Comparison of ENCODE assay signal across 1 cellular context in genomic region chr4:170007113-170007512, GRCh38.
TF ChIP-seq lines count a peak whose summit lies in the region.

No MANE protein-coding gene starts in this region.

TF ChIP-seq in K562, 482 proteins besides CTCF, POLR2A, EP300 and RAD21 (continued from another document and continues in another):
- TF ChIP-seq UBTF (IDR thresholded peaks at IDR 0.05; ENCODE audit: borderline replicate concordance in 1 of 2, low read depth in 2 of 2, low read length in 2 of 2): no peak
- TF ChIP-seq CBX1 (IDR thresholded peaks at IDR 0.05; ENCODE audit: low read depth): no peak
- no peak for TF ChIP-seq ZKSCAN3 (CRISPR knock-in tag; IDR thresholded peaks at IDR 0.05)
- peak; percentile 96 for TF ChIP-seq SMARCE1 (IDR thresholded peaks at IDR 0.05)
- TF ChIP-seq EHMT2 (IDR thresholded peaks at IDR 0.05): peak; percentile 73
- no peak for TF ChIP-seq SLC30A9 (CRISPR knock-in tag; IDR thresholded peaks at IDR 0.05)
- TF ChIP-seq PREB (CRISPR knock-in tag; IDR thresholded peaks at IDR 0.05): no peak
- no peak for TF ChIP-seq ZNF12 (CRISPR knock-in tag; IDR thresholded peaks at IDR 0.05)
- TF ChIP-seq PHF8 (IDR thresholded peaks at IDR 0.05; ENCODE audit: borderline replicate concordance, low read length): no peak
- TF ChIP-seq TSHZ1 (CRISPR knock-in tag; IDR thresholded peaks at IDR 0.05): no peak
- no peak for TF ChIP-seq ZNF263 (CRISPR knock-in tag; IDR thresholded peaks at IDR 0.05; ENCODE audit: borderline replicate concordance)
- TF ChIP-seq THRA (IDR thresholded peaks at IDR 0.05): no peak
- TF ChIP-seq LEF1 (IDR thresholded peaks at IDR 0.05): peak; percentile 91
- TF ChIP-seq ZNF165 (CRISPR knock-in tag; IDR thresholded peaks at IDR 0.05; ENCODE audit: borderline replicate concordance): no peak
- no peak for TF ChIP-seq POLR3G (IDR thresholded peaks at IDR 0.05; ENCODE audit: extremely low read depth, insufficient read length, insufficient replicate concordance)
- TF ChIP-seq HMGXB4 (CRISPR knock-in tag; IDR thresholded peaks at IDR 0.05): no peak
- TF ChIP-seq HMG20B (CRISPR knock-in tag; IDR thresholded peaks at IDR 0.05): no peak
- TF ChIP-seq ZFP91 (CRISPR knock-in tag; IDR thresholded peaks at IDR 0.05): no peak
- TF ChIP-seq ETS2 (tag; IDR thresholded peaks at IDR 0.05; ENCODE audit: borderline replicate concordance, poor library complexity, severe bottlenecking): no peak
- TF ChIP-seq HNRNPLL (IDR thresholded peaks at IDR 0.05; ENCODE audit: low read depth, low read length, poor library complexity, severe bottlenecking): no peak
- TF ChIP-seq PML (IDR thresholded peaks at IDR 0.05; ENCODE audit: low read length): peak; percentile 97
- TF ChIP-seq RBM14 (IDR thresholded peaks at IDR 0.05; ENCODE audit: borderline replicate concordance, insufficient read depth, low read depth, low read length): no peak
- TF ChIP-seq ZNF584 (CRISPR knock-in tag; IDR thresholded peaks at IDR 0.05; ENCODE audit: low read depth): peak; percentile 90
- TF ChIP-seq SMAD1 (IDR thresholded peaks at IDR 0.05; ENCODE audit: low read depth, low read length, partially characterized antibody): peak; percentile 80
- peak; percentile 25; the same call in 1 of the 2 replicates for TF ChIP-seq RAD51 (IDR thresholded peaks at IDR 0.05; ENCODE audit: borderline replicate concordance, low read depth)
- TF ChIP-seq ZNF449 (CRISPR knock-in tag; IDR thresholded peaks at IDR 0.05): peak; percentile 28; the same call in 1 of the 2 replicates
- TF ChIP-seq ERF (CRISPR knock-in tag; IDR thresholded peaks at IDR 0.05): no peak
- TF ChIP-seq KLF10 (CRISPR knock-in tag; IDR thresholded peaks at IDR 0.05): no peak
- no peak for TF ChIP-seq ZC3H11A (IDR thresholded peaks at IDR 0.05; ENCODE audit: low read depth, low read length)
- TF ChIP-seq HEY1 (CRISPR knock-in tag; IDR thresholded peaks at IDR 0.05; ENCODE audit: borderline replicate concordance): peak; percentile 59; the same call in 1 of the 2 replicates
- TF ChIP-seq KDM1A (IDR thresholded peaks at IDR 0.05): peak; percentile 96 to 97
- TF ChIP-seq ZFP30 (CRISPR knock-in tag; IDR thresholded peaks at IDR 0.05; ENCODE audit: borderline replicate concordance): no peak
- no peak for TF ChIP-seq FOXP1 (CRISPR knock-in tag; IDR thresholded peaks at IDR 0.05)
